In genomic region chr1:245155186-245156040, GRCh38 we compare ENCODE assay signal across 8 cellular contexts. TPM values are rescaled to one million over a fixed set of nuclear protein-coding genes. Genes with fewer than 3 reads are reported as not detected.
DNase-seq lines count a peak whose midpoint lies in the region; ATAC-seq, FAIRE-seq and TF ChIP-seq lines count a peak whose summit lies in the region.

No MANE protein-coding gene starts in this region.

- H3K36me3 ChIP-seq in OCI-LY1 (ENCODE audit: insufficient read depth, low read length) (no peaks in the 10 kb centered on the region), liver (ENCODE audit: control insufficient read depth in 4 of 4, insufficient read depth in 3 of 4, low read depth in 1 of 4, low read length in 3 of 4) (no peaks in the 10 kb centered on the region), tibial artery (no peaks in the 10 kb centered on the region)

- peak overlapping the region; percentile 99 for H3K4me2 ChIP-seq in A549
- 0 out of 2 replicates have a peak overlapping the region, but pooled peaks have one; percentile 60 for H3K4me2 ChIP-seq in OCI-LY1 (ENCODE audit: low read length)

- H3K4me1 ChIP-seq in A549 (peaks cover 8% of the 10 kb centered on the region; the same call in 1 of the 3 replicates), OCI-LY1 (ENCODE audit: insufficient read depth, low read length, severe bottlenecking) (peaks cover 7% of the 10 kb centered on the region), liver (ENCODE audit: control insufficient read depth in 4 of 4, insufficient read depth in 4 of 4, low read length in 3 of 4) (peaks cover 23 to 40% (median 33%) of the 10 kb centered on the region in 4 donors), tibial artery (peaks cover 7 to 44% (median 40%) of the 10 kb centered on the region in 4 donors)

- H3K9ac ChIP-seq in OCI-LY1 (ENCODE audit: low read length) (no peak overlapping the region), liver (ENCODE audit: low read depth in 1 of 2, low read length in 2 of 2) (peak overlapping the region in 1 of 2 donors; percentile 28)

- H4K20me1 ChIP-seq in OCI-LY1 (ENCODE audit: insufficient read depth, low read length), result no peaks in the 10 kb centered on the region

- DNase-seq in A549 (ENCODE audit: low read depth in 1 of 2, low spot score in 1 of 2), result peak; percentile 32 to 57
- DNase-seq in GM03348 (ENCODE audit: low spot score), result peak; percentile 59
- no peak for DNase-seq in cardiac fibroblast (ENCODE audit: low read depth in 2 of 2)
- no peak for DNase-seq in tibial artery
- no peak for DNase-seq in ureter (ENCODE audit: low spot score)

- TF ChIP-seq EP300 in A549 (IDR thresholded peaks at IDR 0.05), result no peak

- POLR2A ChIA-PET in A549 (lab: Yijun Ruan, JAX), result interaction anchor here (0.5 kb wide), 1 partner anchor 234 kb away, joined by 8 read pairs; no protein-coding TSS in a partner anchor

- H3K9me3 ChIP-seq in A549 (peaks cover 17% of the 10 kb centered on the region), OCI-LY1 (ENCODE audit: low read length) (no peaks in the 10 kb centered on the region), liver (ENCODE audit: control insufficient read depth in 4 of 4, low read length in 3 of 4) (peaks cover 0 to 6% (median 0%) of the 10 kb centered on the region in 4 donors), tibial artery (no peaks in the 10 kb centered on the region)

- intact Hi-C loops in tibial artery (cut with DNase I; ENCODE audit: low total_unique reads), result loop anchor here (10.0 kb wide), 3 partner anchors 281 to 1339 kb away; no protein-coding TSS in a partner anchor

- CTCF ChIA-PET in A549 (lab: Yijun Ruan, JAX), result interaction anchor here (0.6 to 5.8 kb wide), 23 partner anchors 13 to 1595 kb away, joined by 3 to 46 read pairs (median 4); no protein-coding TSS in a partner anchor

- 6% methylated on average over 31 of the region's 59 CpGs for WGBS in A549 (ENCODE audit: missing lambda C conversion rate)
- 2% methylated on average over 59 of the region's 59 CpGs for whole genome bisulfite sequencing in liver

- no peak overlapping the region for H2AFZ ChIP-seq in OCI-LY1 (ENCODE audit: low read length)

- no peak for FAIRE-seq in A549 (lab: Jason Lieb, UNC)

- ATAC-seq in A549, result peak; percentile 42 to 61
- ATAC-seq in HG03175 (IDR thresholded peaks at IDR 0.05; ENCODE audit: unreplicated experiment), result no peak

- peaks cover 9% of the 10 kb centered on the region; the same call in 1 of the 2 replicates for H3K27me3 ChIP-seq in OCI-LY1 (ENCODE audit: insufficient read depth, low read length)
- peaks cover 0 to 5% (median 0%) of the 10 kb centered on the region in 4 donors for H3K27me3 ChIP-seq in liver (ENCODE audit: control insufficient read depth in 4 of 4, insufficient read depth in 4 of 4, low read length in 3 of 4)
- peaks cover 0 to 63% of the 10 kb centered on the region in 2 donors for H3K27me3 ChIP-seq in tibial artery

- no peak for TF ChIP-seq POLR2A in A549 (IDR thresholded peaks at IDR 0.05; ENCODE audit: low read length)

- H3F3A ChIP-seq in OCI-LY1 (ENCODE audit: insufficient read depth, low read length), result no peaks in the 10 kb centered on the region

- TF ChIP-seq RAD21 in A549 (conservative IDR thresholded peaks at IDR 0.05 in 1 of 2, IDR thresholded peaks at IDR 0.05 in 1 of 2), result no peak
- no peak for TF ChIP-seq RAD21 in liver (IDR thresholded peaks at IDR 0.05)

- H3K79me2 ChIP-seq in OCI-LY1 (ENCODE audit: insufficient read depth, low read length), result no peaks in the 10 kb centered on the region

- TF ChIP-seq CTCF in A549 (IDR thresholded peaks at IDR 0.05) (no peak), OCI-LY1 (IDR thresholded peaks at IDR 0.05; ENCODE audit: low read length) (no peak), cardiac fibroblast (IDR thresholded peaks at IDR 0.05; ENCODE audit: low read depth, low read length) (no peak), liver (IDR thresholded peaks at IDR 0.05; ENCODE audit: low read depth, low read length, missing input control) (no peak), tibial artery (IDR thresholded peaks at IDR 0.05) (no peak)

- H3K27ac ChIP-seq in A549, result no peak overlapping the region; a peak in 1 of 6 replicates
- no peak overlapping the region for H3K27ac ChIP-seq in OCI-LY1 (ENCODE audit: low read depth, low read length, poor library complexity, severe bottlenecking)
- no peak overlapping the region for H3K27ac ChIP-seq in liver (ENCODE audit: low read depth in 1 of 2, low read length in 2 of 2)
- no peak overlapping the region for H3K27ac ChIP-seq in tibial artery

- H3K4me3 ChIP-seq in A549 (peak overlapping the region; percentile 64), OCI-LY1 (ENCODE audit: low read depth, low read length, poor library complexity, severe bottlenecking) (peak overlapping the region; percentile 50), cardiac fibroblast (replicated peaks in 1 of 2; ENCODE audit: low read depth in 2 of 2, low read length in 2 of 2) (peak overlapping the region; percentile 80 to 98), liver (ENCODE audit: low read depth in 1 of 3, low read length in 3 of 3) (peak overlapping the region; percentile 20 to 70 (median 53)), tibial artery (peak overlapping the region; percentile 47 to 57)

- H3K9me2 ChIP-seq in OCI-LY1 (ENCODE audit: low read depth, low read length), result no peaks in the 10 kb centered on the region

TF ChIP-seq in A549, 52 proteins besides CTCF, POLR2A, EP300 and RAD21:
- TF ChIP-seq USF2 (IDR thresholded peaks at IDR 0.05) (no peak), RNF2 (IDR thresholded peaks at IDR 0.05; ENCODE audit: borderline replicate concordance, low read depth) (0 out of 2 replicates have a peak, but pooled peaks have one; percentile 69), KDM1A (IDR thresholded peaks at IDR 0.05; ENCODE audit: low read depth) (no peak), ZNF302 (CRISPR knock-in tag; IDR thresholded peaks at IDR 0.05) (no peak), HOXB5 (CRISPR knock-in tag; IDR thresholded peaks at IDR 0.05) (no peak), CBX8 (IDR thresholded peaks at IDR 0.05) (peak; percentile 31; the same call in 1 of the 2 replicates)

TF ChIP-seq in liver, 16 proteins besides CTCF, POLR2A, EP300 and RAD21:
- TF ChIP-seq FOXA1 (IDR thresholded peaks at IDR 0.05) (no peak), HNF4G (IDR thresholded peaks at IDR 0.05) (no peak), TAF1 (conservative IDR thresholded peaks at IDR 0.05) (no peak), HNF4A (conservative IDR thresholded peaks at IDR 0.05) (no peak), YY1 (IDR thresholded peaks at IDR 0.05) (no peak), EGR1 (IDR thresholded peaks at IDR 0.05; ENCODE audit: low read depth in 2 of 2) (no peak), REST (IDR thresholded peaks at IDR 0.05) (no peak), MAX (IDR thresholded peaks at IDR 0.05) (no peak), RXRA (IDR thresholded peaks at IDR 0.05) (no peak)

RNA-seq across cellular contexts. Expression of gene KIF26B, which starts 0.6 kb away (rescaled TPM):
- polyA plus RNA-seq in A549 (2011; rRNA removed), result 0.01 and 0.03 TPM in 2 replicates
- polyA plus RNA-seq in A549 (2012; cell fraction: cytosol; rRNA removed), result under 0.01 and 0.03 TPM in 2 replicates
- polyA plus RNA-seq in A549 (2012; cell fraction: nucleus; rRNA removed), result 0.02 TPM in 2 replicates
- 0.01 to 0.04 TPM (median 0.04 TPM) in 3 replicates for polyA plus RNA-seq in A549 (2017; fragmentation: RNase III; extraction: RNeasy Plus Mini Kit Qiagen cat#74134 plus additional on column Dnase treatment)
- polyA minus RNA-seq in A549 (2011; rRNA and poly(A)+ RNA removed), result 0.08 and 0.19 TPM in 2 replicates
- 1 to 10 TPM in 1 of 2 donors, under 1 TPM in 1; 0.50 to 1.7 TPM for total RNA-seq in liver
- under 1 TPM; 0.10 to 0.17 TPM for polyA plus RNA-seq in liver
- total RNA-seq in ureter, result 8.0 TPM

Comparison
In these comparisons a context has a peak if more than half of its experiments do, and no peak if none do; other contexts are left out.
1. DNase-seq: peak in A549 (2 of 2) and GM03348 (single experiment); none in cardiac fibroblast (0 of 2), tibial artery (0 of 2) and ureter (single experiment).
2. Peak in every context shown above with its lines, with median percentiles within 50 percentile points of each other: H3K4me3 ChIP-seq.